ENCODE assay signal across 8 cellular contexts in genomic region chr1:111449703-111450017, GRCh38. TPM values are rescaled to one million over a fixed set of nuclear protein-coding genes. Genes with fewer than 3 reads are reported as not detected.
DNase-seq lines count a peak whose midpoint lies in the region; TF ChIP-seq lines count a peak whose summit lies in the region.

No MANE protein-coding gene starts in this region.

- H3K4me3 Mint-ChIP-seq in CD14-positive monocyte = peak overlapping the region; percentile 99 to 100

- no peaks in the 10 kb centered on the region for H3K9me3 ChIP-seq in NT2/D1 (ENCODE audit: insufficient read depth, low read length)
- no peaks in the 10 kb centered on the region for H3K9me3 ChIP-seq in endocrine pancreas (ENCODE audit: control insufficient read depth, low read length)
- no peaks in the 10 kb centered on the region for H3K9me3 ChIP-seq in neuron (ENCODE audit: low read length)

- H3K36me3 Mint-ChIP-seq in CD14-positive monocyte = peaks cover 50 to 58% of the 10 kb centered on the region in 2 donors

- DNase-seq in CD14-positive monocyte (ENCODE audit: low spot score) = no peak
- no peak for DNase-seq in NT2/D1 (ENCODE audit: low read depth, low spot score)
- DNase-seq in NCI-H748 treated with DMSO at 0.1 percent for 48 hours (lab: John Stamatoyannopoulos, UW) = no peak
- DNase-seq in NCI-H446 treated with DMSO at 0.1 percent for 48 hours (lab: John Stamatoyannopoulos, UW) = no peak
- DNase-seq in NCI-H1930 (lab: John Stamatoyannopoulos, UW) = no peak
- DNase-seq in AG08395 (ENCODE audit: low spot score) = no peak

- no peak for TF ChIP-seq CTCF in CD14-positive monocyte (IDR thresholded peaks at IDR 0.05)

- H3K4me1 ChIP-seq in NT2/D1 (ENCODE audit: insufficient read depth, insufficient read length) (peaks cover 3% of the 10 kb centered on the region), endocrine pancreas (ENCODE audit: control insufficient read depth, insufficient read depth, low read length) (peaks cover 13% of the 10 kb centered on the region), neuron (ENCODE audit: insufficient read depth, low read length) (peaks cover 23% of the 10 kb centered on the region)

- H3K36me3 ChIP-seq in NT2/D1 (ENCODE audit: insufficient read depth, insufficient read length, low read length) = peaks cover 77% of the 10 kb centered on the region
- H3K36me3 ChIP-seq in endocrine pancreas (ENCODE audit: control insufficient read depth, insufficient read depth, low read length) = no peaks in the 10 kb centered on the region
- peaks cover 45% of the 10 kb centered on the region for H3K36me3 ChIP-seq in neuron (ENCODE audit: insufficient read depth, low read length)

- intact Hi-C loops in CD14-positive monocyte (cut with micrococcal nuclease) = loop anchor here in 1 of 2 donors (5.0 to 10.0 kb wide), 4 partner anchors 55 to 487 kb away; partner anchors contain the start of genes ADORA3, DDX20, LRIF1 and TMIGD3

- H3K9ac ChIP-seq in NT2/D1 (ENCODE audit: insufficient read length, low read depth) (peak overlapping the region; percentile 95), endocrine pancreas (ENCODE audit: control insufficient read depth, insufficient read depth, low read length) (peak overlapping the region; percentile 95)

- H3K27me3 Mint-ChIP-seq in CD14-positive monocyte (ENCODE audit: low read depth in 3 of 3) = peaks cover 0 to 2% (median 0%) of the 10 kb centered on the region in 3 donors

- peak overlapping the region; percentile 98 to 100 (median 99) for H3K27ac Mint-ChIP-seq in CD14-positive monocyte

- peak overlapping the region; percentile 60 for H2AFZ ChIP-seq in neuron (ENCODE audit: low read depth, low read length)

- H3K27me3 ChIP-seq in NT2/D1 (ENCODE audit: insufficient read depth, insufficient read length) (no peaks in the 10 kb centered on the region), endocrine pancreas (ENCODE audit: control insufficient read depth, insufficient read depth, low read length) (no peaks in the 10 kb centered on the region), neuron (ENCODE audit: insufficient read depth, low read length) (no peaks in the 10 kb centered on the region)

- H3K9me3 Mint-ChIP-seq in CD14-positive monocyte = peaks cover 0 to 2% (median 0%) of the 10 kb centered on the region in 7 donors

- peak overlapping the region; percentile 97 for H3K4me3 ChIP-seq in NT2/D1 (ENCODE audit: insufficient read length, low read depth)
- H3K4me3 ChIP-seq in endocrine pancreas (ENCODE audit: control insufficient read depth, insufficient read depth, low read length) = peak overlapping the region; percentile 85
- peak overlapping the region; percentile 95 for H3K4me3 ChIP-seq in neuron (ENCODE audit: low read length)

- H3K4me1 Mint-ChIP-seq in CD14-positive monocyte = peaks cover 52% of the 10 kb centered on the region

RNA-seq across cellular contexts. Expression of gene ATP5PB, which starts 0.4 kb away (rescaled TPM):
- polyA plus RNA-seq in CD14-positive monocyte = 100 to 1,000 TPM; 557 to 597 TPM

RNA-seq across cellular contexts. Expression of gene WDR77, which starts 0.6 kb away (rescaled TPM):
- 10 to 100 TPM; 26.4 to 28.1 TPM for polyA plus RNA-seq in CD14-positive monocyte

RNA-seq across cellular contexts. Expression of gene OVGP1, which starts 22.1 kb away (rescaled TPM):
- under 1 TPM; 0.17 to 0.35 TPM for polyA plus RNA-seq in CD14-positive monocyte

RNA-seq across cellular contexts. Expression of gene C1orf162, which starts 24.1 kb away (rescaled TPM):
- 100 to 1,000 TPM; 630 to 744 TPM for polyA plus RNA-seq in CD14-positive monocyte

RNA-seq across cellular contexts. Expression of gene ADORA3, which starts 53.8 kb away (rescaled TPM):
- 1 to 10 TPM; 1.1 to 2.7 TPM for polyA plus RNA-seq in CD14-positive monocyte
